Comparison of ENCODE assay signal across 18 cellular contexts in genomic region chr4:128384765-128385164, GRCh38.
DNase-seq lines count a peak whose midpoint lies in the region; ATAC-seq and TF ChIP-seq lines count a peak whose summit lies in the region.
"Had no signal": no experiment of that assay in that cellular context is flagged by ENCODE, and none has a peak within 500 bp of the region (broad histone marks: within the 10 kb centered on the region; RNA-seq: fewer than 3 reads in every experiment).

No MANE protein-coding gene starts in this region.

- no peak for TF ChIP-seq CTCF in mammary epithelial cell (conservative IDR thresholded peaks at IDR 0.05 in 1 of 2, IDR thresholded peaks at IDR 0.05 in 1 of 2; ENCODE audit: extremely low read depth in 1 of 2, insufficient read depth in 1 of 2, low read depth in 1 of 2, low read length in 2 of 2)
- no peak for TF ChIP-seq CTCF in stomach (IDR thresholded peaks at IDR 0.05)
- TF ChIP-seq CTCF in mucosa of descending colon (IDR thresholded peaks at IDR 0.05): no peak

- WGBS in mammary epithelial cell (ENCODE audit: low coverage, missing lambda C conversion rate): 96% methylated on average over 7 of the region's 7 CpGs
- 91 to 97% methylated on average over 6 of the region's 7 CpGs for WGBS in mesodermal cell (ENCODE audit: insufficient coverage in 2 of 2), 2 experiments
- WGBS in stomach, 5 donors: 82 to 92% (median 89%) methylated on average over 7 of the region's 7 CpGs

- no peaks in the 10 kb centered on the region for H3K79me2 ChIP-seq in mammary epithelial cell (ENCODE audit: insufficient read depth, low read length)

- dilution Hi-C loops in mammary epithelial cell (cut with HindIII; ENCODE audit: low sequenced_read_pairs): no loop called here

- H3K4me3 ChIP-seq in mammary epithelial cell (replicated peaks in 1 of 3; ENCODE audit: insufficient read depth in 1 of 3, low read depth in 2 of 3, low read length in 3 of 3): no peak overlapping the region
- no peak overlapping the region for H3K4me3 ChIP-seq in mesodermal cell (ENCODE audit: extremely low read depth, insufficient read depth, low read length, poor library complexity, severe bottlenecking)
- H3K4me3 ChIP-seq in stomach: no peak overlapping the region
- H3K4me3 ChIP-seq in mucosa of descending colon: no peak overlapping the region
- H3K4me3 ChIP-seq: cardiac muscle cell, psoas muscle had no signal

- CTCF ChIA-PET in HEK293T (lab: Yijun Ruan, JAX): interaction anchor here (1.3 to 1.7 kb wide), 2 partner anchors 8 to 10 kb away, joined by 3 to 5 read pairs; no protein-coding TSS in a partner anchor
- CTCF ChIA-PET in mammary epithelial cell (lab: Charles Lee; ENCODE audit: low non-redundant PET): no interaction called here

- H3K27me3 ChIP-seq in mammary epithelial cell (ENCODE audit: insufficient read depth, low read length): no peaks in the 10 kb centered on the region
- no peaks in the 10 kb centered on the region for H3K27me3 ChIP-seq in stomach
- H3K27me3 ChIP-seq: cardiac muscle cell had no signal

- H3K27ac ChIP-seq in mammary epithelial cell (ENCODE audit: insufficient read depth, low read depth, low read length): no peak overlapping the region
- H3K27ac ChIP-seq in mesodermal cell (ENCODE audit: low read depth, low read length, severe bottlenecking): peak overlapping the region; percentile 93
- peak overlapping the region in 3 of 5 donors; percentile 70 to 86 (median 82) for H3K27ac ChIP-seq in stomach
- H3K27ac ChIP-seq: cardiac muscle cell, HL-60 had no signal

- no peaks in the 10 kb centered on the region for H3K9me3 ChIP-seq in mammary epithelial cell (replicated peaks; ENCODE audit: insufficient read depth, low read length)
- no peaks in the 10 kb centered on the region for H3K9me3 ChIP-seq in mesodermal cell (ENCODE audit: control insufficient read depth, low read length)
- H3K9me3 ChIP-seq in stomach: no peaks in the 10 kb centered on the region
- H3K9me3 ChIP-seq in mucosa of descending colon: no peaks in the 10 kb centered on the region
- H3K9me3 ChIP-seq: psoas muscle had no signal

- TF ChIP-seq EP300 in stomach (IDR thresholded peaks at IDR 0.05): no peak

- BruUV-seq in mammary epithelial cell (replicated peaks; lab: Mats Ljungman, UMichigan): no TSS peak

- POLR2A ChIA-PET in HEK293T (lab: Yijun Ruan, JAX): interaction anchor here (0.7 to 0.8 kb wide), 2 partner anchors 8 to 51 kb away, joined by 3 to 4 read pairs; no protein-coding TSS in a partner anchor

- H3K4me2 ChIP-seq in mammary epithelial cell (ENCODE audit: insufficient read depth, low read depth, low read length): no peak overlapping the region

- ATAC-seq in mucosa of descending colon: no peak
- ATAC-seq: psoas muscle had no signal

- in situ Hi-C loops in mammary epithelial cell (cut with MboI; ENCODE audit: low sequenced_read_pairs in 2 of 2): no loop called here

- intact Hi-C loops in mammary epithelial cell (cut with micrococcal nuclease) (loop anchor here (5.0 kb wide), 3 partner anchors 97 to 188 kb away; partner anchors contain the start of gene PGRMC2), stomach (cut with DNase I; ENCODE audit: low total_unique reads) (no loop called here), mucosa of descending colon (cut with DNase I, micrococcal nuclease) (no loop called here)

- H3K36me3 ChIP-seq in mammary epithelial cell (ENCODE audit: insufficient read depth, low read length) (no peaks in the 10 kb centered on the region), mesodermal cell (ENCODE audit: control insufficient read depth, insufficient read depth, low read length) (no peaks in the 10 kb centered on the region), stomach (no peaks in the 10 kb centered on the region), mucosa of descending colon (ENCODE audit: low read depth) (no peaks in the 10 kb centered on the region)
- H3K36me3 ChIP-seq: cardiac muscle cell had no signal

- TF ChIP-seq POLR2A in stomach (IDR thresholded peaks at IDR 0.05): no peak

- peak overlapping the region; percentile 14 for H2AFZ ChIP-seq in mammary epithelial cell (ENCODE audit: low read depth, low read length)

- no peaks in the 10 kb centered on the region for H4K20me1 ChIP-seq in mammary epithelial cell (ENCODE audit: insufficient read depth, low read length)

- peaks cover 45% of the 10 kb centered on the region for H3K4me1 ChIP-seq in mammary epithelial cell (ENCODE audit: insufficient read depth, low read length)
- peaks cover 52% of the 10 kb centered on the region for H3K4me1 ChIP-seq in mesodermal cell (ENCODE audit: control insufficient read depth, insufficient read depth, low read length, poor library complexity, severe bottlenecking)
- H3K4me1 ChIP-seq in stomach: peaks cover 20 to 54% (median 34%) of the 10 kb centered on the region in 4 donors
- no peaks in the 10 kb centered on the region for H3K4me1 ChIP-seq in mucosa of descending colon (ENCODE audit: low read depth)

- no peak for DNase-seq in HEK293T (ENCODE audit: extremely low spot score)
- no peak for DNase-seq in mammary epithelial cell
- DNase-seq in stomach: no peak
- no peak for DNase-seq in T-helper 2 cell
- no peak for DNase-seq in KG1 (lab: John Stamatoyannopoulos, UW)
- DNase-seq in globus pallidus (ENCODE audit: low spot score): no peak
- DNase-seq in mucosa of descending colon: no peak
- DNase-seq: activated CD8-positive, alpha-beta memory T cell treated with anti-CD3 and anti-CD28 coated beads, Interleukin-2, amount 50 U/mL, for 48 hours; activated effector memory CD4-positive, alpha-beta T cell treated with anti-CD3 and anti-CD28 coated beads, Interleukin-2, amount 50 U/mL, for 16 hours; CD4-positive, CD25-positive, alpha-beta regulatory T cell; dermis blood vessel endothelial cell; DMS 273 treated with DMSO at 0.1 percent for 48 hours; NCI-H1694 treated with DMSO at 0.1 percent for 48 hours; psoas muscle; SHP77 had no signal

- H3K9ac ChIP-seq in mammary epithelial cell (ENCODE audit: insufficient read depth, low read length): no peak overlapping the region

TF ChIP-seq in HEK293T, 16 proteins besides CTCF, POLR2A, EP300 and RAD21:
- TF ChIP-seq PKNOX1 (IDR thresholded peaks at IDR 0.05) (peak; percentile 79), SUZ12 (IDR thresholded peaks at IDR 0.05) (no peak), HDGF (IDR thresholded peaks at IDR 0.05; ENCODE audit: borderline replicate concordance) (no peak), TARDBP (IDR thresholded peaks at IDR 0.05) (no peak), ZNF384 (IDR thresholded peaks at IDR 0.05) (peak; percentile 53; the same call in 1 of the 2 replicates), CTBP1 (IDR thresholded peaks at IDR 0.05; ENCODE audit: borderline replicate concordance) (peak; percentile 69; the same call in 1 of the 2 replicates)
